Comparison of ENCODE assay signal across 9 cellular contexts in the genomic region with DNA sequence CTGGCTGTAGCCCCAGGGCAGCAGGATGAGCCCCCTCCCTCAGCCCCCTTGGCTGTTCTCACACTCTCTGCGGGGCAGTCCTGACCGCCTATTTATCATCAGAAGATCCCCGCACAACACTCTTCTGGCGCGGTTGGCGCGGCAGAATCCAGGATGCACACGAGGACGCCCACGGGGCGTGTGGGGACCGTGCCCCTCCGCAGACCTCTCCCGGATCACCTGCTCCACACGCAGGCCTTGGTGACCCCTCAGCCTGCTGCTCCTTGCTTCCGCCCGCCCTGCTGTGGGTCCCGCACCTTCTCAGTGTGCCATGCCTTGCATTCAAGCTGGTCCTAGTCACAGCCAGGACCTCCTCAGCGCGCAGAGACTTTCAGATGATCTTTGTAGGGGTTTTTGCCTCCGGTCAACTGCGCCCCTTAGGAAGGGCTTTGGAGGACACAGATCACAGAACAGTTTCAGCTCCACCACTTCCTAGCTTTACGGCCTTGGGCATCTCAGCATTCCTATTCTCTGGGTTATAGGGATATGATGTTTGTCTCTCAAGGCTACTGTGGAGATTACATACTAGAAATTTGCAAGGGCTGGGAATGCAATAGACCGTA. TPM values are rescaled to one million over a fixed set of nuclear protein-coding genes. Genes with fewer than 3 reads are reported as not detected.
DNase-seq lines count a peak whose midpoint lies in the region; ATAC-seq and TF ChIP-seq lines count a peak whose summit lies in the region.
"Had no signal": no experiment of that assay in that cellular context is flagged by ENCODE, and none has a peak within 500 bp of the region (broad histone marks: within the 10 kb centered on the region; RNA-seq: fewer than 3 reads in every experiment).

No MANE protein-coding gene starts in this region.

- TF ChIP-seq POLR2A in vagina (IDR thresholded peaks at IDR 0.05), result no peak

- BruUV-seq in mammary epithelial cell (replicated peaks; lab: Mats Ljungman, UMichigan), result no TSS peak

- no peak overlapping the region for H3K27ac Mint-ChIP-seq in naive thymus-derived CD8-positive, alpha-beta T cell

- H3K9me3 ChIP-seq in heart right ventricle (no peaks in the 10 kb centered on the region), mammary epithelial cell (replicated peaks; ENCODE audit: insufficient read depth, low read length) (no peaks in the 10 kb centered on the region), vagina (no peaks in the 10 kb centered on the region)

- H3K27me3 Mint-ChIP-seq in naive thymus-derived CD8-positive, alpha-beta T cell, result peaks cover 18 to 70% (median 51%) of the 10 kb centered on the region in 5 donors

- WGBS in heart right ventricle, 2 donors, result 86 to 88% methylated on average over 24 of the region's 24 CpGs
- WGBS in mammary epithelial cell (ENCODE audit: low coverage, missing lambda C conversion rate), result 66% methylated on average over 14 of the region's 24 CpGs

- no peak overlapping the region for H3K27ac ChIP-seq in heart right ventricle
- H3K27ac ChIP-seq in mammary epithelial cell (ENCODE audit: insufficient read depth, low read depth, low read length), result no peak overlapping the region
- H3K27ac ChIP-seq in vagina, result peak overlapping the region; percentile 84

- peak overlapping the region; percentile 68 for H2AFZ ChIP-seq in mammary epithelial cell (ENCODE audit: low read depth, low read length)

- H3K4me1 ChIP-seq in heart right ventricle (peaks cover 4 to 44% (median 36%) of the 10 kb centered on the region in 9 donors), mammary epithelial cell (ENCODE audit: insufficient read depth, low read length) (peaks cover 9% of the 10 kb centered on the region), vagina (peaks cover 29% of the 10 kb centered on the region)

- no peaks in the 10 kb centered on the region for H3K79me2 ChIP-seq in mammary epithelial cell (ENCODE audit: insufficient read depth, low read length)

- TF ChIP-seq CTCF in heart right ventricle (IDR thresholded peaks at IDR 0.05) (no peak), mammary epithelial cell (conservative IDR thresholded peaks at IDR 0.05 in 1 of 2, IDR thresholded peaks at IDR 0.05 in 1 of 2; ENCODE audit: extremely low read depth in 1 of 2, insufficient read depth in 1 of 2, low read depth in 1 of 2, low read length in 2 of 2) (no peak), vagina (IDR thresholded peaks at IDR 0.05) (no peak)

- peak overlapping the region; percentile 86 for H3K4me2 ChIP-seq in mammary epithelial cell (ENCODE audit: insufficient read depth, low read depth, low read length)

- H3K4me1 Mint-ChIP-seq in naive thymus-derived CD8-positive, alpha-beta T cell, result peaks cover 0 to 8% (median 4%) of the 10 kb centered on the region in 4 donors

- dilution Hi-C loops in mammary epithelial cell (cut with HindIII; ENCODE audit: low sequenced_read_pairs), result no loop called here

- ATAC-seq in heart right ventricle, result peak in 1 of 8 donors; percentile 3
- ATAC-seq in Right ventricle myocardium inferior, result no peak
- ATAC-seq in naive thymus-derived CD8-positive, alpha-beta T cell, result no peak

- peaks cover 0 to 4% (median 0%) of the 10 kb centered on the region in 9 donors for H3K9me3 Mint-ChIP-seq in naive thymus-derived CD8-positive, alpha-beta T cell

- H3K36me3 ChIP-seq in heart right ventricle (no peaks in the 10 kb centered on the region), mammary epithelial cell (ENCODE audit: insufficient read depth, low read length) (no peaks in the 10 kb centered on the region), vagina (no peaks in the 10 kb centered on the region)

- in situ Hi-C loops in mammary epithelial cell (cut with MboI; ENCODE audit: low sequenced_read_pairs in 2 of 2), result loop anchor here in 1 of 2 donors (10.0 kb wide), 1 partner anchor 75 kb away; no protein-coding TSS in a partner anchor

- no peak for DNase-seq in heart right ventricle
- DNase-seq in Right ventricle myocardium inferior (ENCODE audit: missing footprints), result no peak
- DNase-seq in mammary epithelial cell, result no peak
- no peak for DNase-seq in naive thymus-derived CD8-positive, alpha-beta T cell
- no peak for DNase-seq in vagina (ENCODE audit: extremely low spot score in 2 of 2)
- DNase-seq in UCSD-AML1 (lab: John Stamatoyannopoulos, UW; ENCODE audit: unreplicated experiment), result no peak
- no peak for DNase-seq in head of caudate nucleus
- no peak for DNase-seq in NCI-H82 treated with DMSO at 0.1 percent for 48 hours (lab: John Stamatoyannopoulos, UW; ENCODE audit: unreplicated experiment)
- DNase-seq: NCI-H1048 had no signal

- no peaks in the 10 kb centered on the region for H3K36me3 Mint-ChIP-seq in naive thymus-derived CD8-positive, alpha-beta T cell

- no peaks in the 10 kb centered on the region for H4K20me1 ChIP-seq in mammary epithelial cell (ENCODE audit: insufficient read depth, low read length)

- peak overlapping the region; percentile 51 to 83 (median 68) for H3K4me3 Mint-ChIP-seq in naive thymus-derived CD8-positive, alpha-beta T cell

- H3K9ac ChIP-seq in mammary epithelial cell (ENCODE audit: insufficient read depth, low read length), result no peak overlapping the region

- POLR2A ChIA-PET in naive thymus-derived CD8-positive, alpha-beta T cell (lab: Charles Lee), result no interaction called here

- intact Hi-C loops in heart right ventricle (cut with DNase I), result no loop called here
- intact Hi-C loops in Right ventricle myocardium inferior (cut with DNase I), result no loop called here
- intact Hi-C loops in mammary epithelial cell (cut with micrococcal nuclease), result loop anchor here (1.0 kb wide), 1 partner anchor 19 kb away; no protein-coding TSS in a partner anchor
- intact Hi-C loops in vagina (cut with DNase I), result loop anchor here (5.0 kb wide), 1 partner anchor 43 kb away; no protein-coding TSS in a partner anchor
- intact Hi-C loops in head of caudate nucleus (cut with DNase I), result no loop called here

- CTCF ChIA-PET in mammary epithelial cell (lab: Charles Lee; ENCODE audit: low non-redundant PET), result no interaction called here

- H3K4me3 ChIP-seq in heart right ventricle, result peak overlapping the region in 9 of 10 donors; percentile 54 to 77 (median 62)
- no peak overlapping the region for H3K4me3 ChIP-seq in mammary epithelial cell (replicated peaks in 1 of 3; ENCODE audit: insufficient read depth in 1 of 3, low read depth in 2 of 3, low read length in 3 of 3)
- peak overlapping the region; percentile 60 to 70 for H3K4me3 ChIP-seq in vagina

- H3K27me3 ChIP-seq in heart right ventricle (peaks cover 0 to 20% (median 0%) of the 10 kb centered on the region in 7 donors), mammary epithelial cell (ENCODE audit: insufficient read depth, low read length) (peaks cover 6% of the 10 kb centered on the region), vagina (no peaks in the 10 kb centered on the region)

RNA-seq across cellular contexts. Expression of a gene that starts 0.8 kb away (rescaled TPM):
- total RNA-seq in heart right ventricle (10 to 100 TPM; 11.6 to 28.2 (median 20.2) TPM), Right ventricle myocardium inferior (21.4 TPM), mammary epithelial cell (1 to 10 TPM; 3.8 to 4.8 TPM), vagina (13.5 TPM)
- polyA plus RNA-seq in heart right ventricle (1 to 10 TPM; 2.4 to 3.7 TPM), mammary epithelial cell (0.87 TPM)
- polyA minus RNA-seq in mammary epithelial cell, result 1.1 TPM
- not detected for total RNA-seq in naive thymus-derived CD8-positive, alpha-beta T cell
- polyA plus RNA-seq in naive thymus-derived CD8-positive, alpha-beta T cell, result under 1 TPM in 2 of 3 donors, not detected in 1; 0.05 to 0.18 TPM

Comparison
In these comparisons a context has a peak if more than half of its experiments do, and no peak if none do; other contexts are left out.
1. H3K4me3 ChIP-seq: peak in heart right ventricle (9 of 10) and vagina (2 of 2); none in mammary epithelial cell (0 of 3).
2. RNA of a gene that starts 0.8 kb away (total RNA-seq): 21.4 TPM in Right ventricle myocardium inferior (single experiment), 11.6 to 28.2 TPM in heart right ventricle, 13.5 TPM in vagina (single experiment) and 3.8 to 4.8 TPM in mammary epithelial cell; not detected in naive thymus-derived CD8-positive, alpha-beta T cell; every median in the first group is over 4 times any median in the second.
3. intact Hi-C loops: an anchor here in mammary epithelial cell (1.0 kb wide) and vagina (5.0 kb wide); none called in heart right ventricle, Right ventricle myocardium inferior and head of caudate nucleus.